In genomic region chr15:45667002-45667401, GRCh38 we compare ENCODE assay signal across 17 cellular contexts. TPM values are rescaled to one million over a fixed set of nuclear protein-coding genes. Genes with fewer than 3 reads are reported as not detected.
DNase-seq lines count a peak whose midpoint lies in the region; ATAC-seq and TF ChIP-seq lines count a peak whose summit lies in the region.
"Had no signal": no experiment of that assay in that cellular context is flagged by ENCODE, and none has a peak within 500 bp of the region (broad histone marks: within the 10 kb centered on the region; RNA-seq: fewer than 3 reads in every experiment).

No MANE protein-coding gene starts in this region.

- H3K4me1 Mint-ChIP-seq in activated CD4-positive, alpha-beta T cell treated with anti-CD3 and anti-CD28 coated beads, Interleukin-2, amount 10 ng/mL, durations not matched to agents 7 days and 5 days, result peaks cover 8% of the 10 kb centered on the region
- peaks cover 12% of the 10 kb centered on the region for H3K4me1 Mint-ChIP-seq in activated CD4-positive, alpha-beta T cell treated with anti-CD3 and anti-CD28 coated beads, Interleukin-2, amount 10 ng/mL, durations not matched to agents 24 days and 14 days
- peaks cover 6 to 22% of the 10 kb centered on the region in 2 donors for H3K4me1 Mint-ChIP-seq in effector memory CD8-positive, alpha-beta T cell (ENCODE audit: low read depth in 2 of 2)
- peaks cover 31% of the 10 kb centered on the region for H3K4me1 Mint-ChIP-seq in activated CD4-positive, alpha-beta memory T cell treated with anti-CD3 and anti-CD28 coated beads, Interleukin-2, amount 10 ng/mL, durations not matched to agents 7 days and 5 days
- H3K4me1 Mint-ChIP-seq: GM23338 had no signal

- H3K36me3 ChIP-seq in neutrophil, result peaks cover 84% of the 10 kb centered on the region

- intact Hi-C loops in activated CD4-positive, alpha-beta T cell treated with anti-CD3 and anti-CD28 coated beads, Interleukin-2, amount 10 ng/mL, durations not matched to agents 24 days and 14 days (cut with micrococcal nuclease), result no loop called here

- DNase-seq in activated CD4-positive, alpha-beta T cell treated with anti-CD3 and anti-CD28 coated beads, Interleukin-2, amount 10 ng/mL, durations not matched to agents 7 days and 5 days, result no peak
- no peak for DNase-seq in activated CD4-positive, alpha-beta T cell treated with anti-CD3 and anti-CD28 coated beads, Interleukin-2, amount 10 ng/mL, durations not matched to agents 24 days and 14 days
- no peak for DNase-seq in effector memory CD8-positive, alpha-beta T cell
- no peak for DNase-seq in activated CD4-positive, alpha-beta memory T cell treated with anti-CD3 and anti-CD28 coated beads, Interleukin-2, amount 10 ng/mL, durations not matched to agents 7 days and 5 days
- DNase-seq: AML-193; Caco-2; CD4-positive, alpha-beta T cell; HCEC 1CT; IMR-90 had no signal

- no peaks in the 10 kb centered on the region for H3K27me3 Mint-ChIP-seq in activated CD4-positive, alpha-beta T cell treated with anti-CD3 and anti-CD28 coated beads, Interleukin-2, amount 10 ng/mL, durations not matched to agents 7 days and 5 days
- no peaks in the 10 kb centered on the region for H3K27me3 Mint-ChIP-seq in activated CD4-positive, alpha-beta T cell treated with anti-CD3 and anti-CD28 coated beads, Interleukin-2, amount 10 ng/mL, durations not matched to agents 24 days and 14 days
- no peaks in the 10 kb centered on the region for H3K27me3 Mint-ChIP-seq in effector memory CD8-positive, alpha-beta T cell
- H3K27me3 Mint-ChIP-seq in activated CD4-positive, alpha-beta memory T cell treated with anti-CD3 and anti-CD28 coated beads, Interleukin-2, amount 10 ng/mL, durations not matched to agents 7 days and 5 days, result no peaks in the 10 kb centered on the region
- H3K27me3 Mint-ChIP-seq: CD4-positive, alpha-beta T cell had no signal

- H3K27ac Mint-ChIP-seq in activated CD4-positive, alpha-beta T cell treated with anti-CD3 and anti-CD28 coated beads, Interleukin-2, amount 10 ng/mL, durations not matched to agents 7 days and 5 days, result peak overlapping the region; percentile 9
- no peak overlapping the region for H3K27ac Mint-ChIP-seq in activated CD4-positive, alpha-beta T cell treated with anti-CD3 and anti-CD28 coated beads, Interleukin-2, amount 10 ng/mL, durations not matched to agents 24 days and 14 days
- H3K27ac Mint-ChIP-seq in effector memory CD8-positive, alpha-beta T cell, result peak overlapping the region; percentile 49 to 77
- H3K27ac Mint-ChIP-seq in activated CD4-positive, alpha-beta memory T cell treated with anti-CD3 and anti-CD28 coated beads, Interleukin-2, amount 10 ng/mL, durations not matched to agents 7 days and 5 days, result no peak overlapping the region
- H3K27ac Mint-ChIP-seq: CD4-positive, alpha-beta T cell; GM23338 had no signal

- no peak overlapping the region for H3K4me3 Mint-ChIP-seq in activated CD4-positive, alpha-beta T cell treated with anti-CD3 and anti-CD28 coated beads, Interleukin-2, amount 10 ng/mL, durations not matched to agents 7 days and 5 days
- no peak overlapping the region for H3K4me3 Mint-ChIP-seq in activated CD4-positive, alpha-beta T cell treated with anti-CD3 and anti-CD28 coated beads, Interleukin-2, amount 10 ng/mL, durations not matched to agents 24 days and 14 days
- no peak overlapping the region for H3K4me3 Mint-ChIP-seq in effector memory CD8-positive, alpha-beta T cell
- no peak overlapping the region for H3K4me3 Mint-ChIP-seq in activated CD4-positive, alpha-beta memory T cell treated with anti-CD3 and anti-CD28 coated beads, Interleukin-2, amount 10 ng/mL, durations not matched to agents 7 days and 5 days
- H3K4me3 Mint-ChIP-seq: CD4-positive, alpha-beta T cell; GM23338 had no signal

- no peak for TF ChIP-seq CTCF in neutrophil (IDR thresholded peaks at IDR 0.05)

- H3K27ac ChIP-seq in neutrophil, result peak overlapping the region; percentile 42
- H3K27ac ChIP-seq: 22Rv1, A549, C4-2B, HL-60 had no signal

- H3K4me1 ChIP-seq in neutrophil (ENCODE audit: control insufficient read depth in 1 of 2, insufficient read depth in 1 of 2, low read depth in 1 of 2, low read length in 1 of 2), result peaks cover 0 to 3% of the 10 kb centered on the region in 2 experiments
- H3K4me1 ChIP-seq: A549, Caco-2 had no signal

- POLR2A ChIA-PET in activated CD4-positive, alpha-beta T cell treated with anti-CD3 and anti-CD28 coated beads, Interleukin-2, amount 10 ng/mL, durations not matched to agents 7 days and 5 days (lab: Charles Lee), result no interaction called here
- POLR2A ChIA-PET in activated CD4-positive, alpha-beta memory T cell treated with anti-CD3 and anti-CD28 coated beads, Interleukin-2, amount 10 ng/mL, durations not matched to agents 7 days and 5 days (lab: Charles Lee), result interaction anchor here (1.2 kb wide), 1 partner anchor 29 kb away, joined by 3 read pairs; no protein-coding TSS in a partner anchor

- no peaks in the 10 kb centered on the region for H3K9me3 ChIP-seq in neutrophil
- H3K9me3 ChIP-seq: A549, Caco-2 had no signal

- no peak overlapping the region for H3K4me3 ChIP-seq in neutrophil (ENCODE audit: low read depth in 1 of 2, low read length in 1 of 2)
- H3K4me3 ChIP-seq: A549, GM23338 had no signal

- no peak for ATAC-seq in effector memory CD8-positive, alpha-beta T cell (replicated peaks)
- ATAC-seq in GM21447 (IDR thresholded peaks at IDR 0.05; ENCODE audit: unreplicated experiment) (no peak), HG03521 (IDR thresholded peaks at IDR 0.05; ENCODE audit: unreplicated experiment) (no peak)
- ATAC-seq: A549, GM23338 had no signal

- no peaks in the 10 kb centered on the region for H3K27me3 ChIP-seq in neutrophil

- no peaks in the 10 kb centered on the region for H3K9me3 Mint-ChIP-seq in activated CD4-positive, alpha-beta T cell treated with anti-CD3 and anti-CD28 coated beads, Interleukin-2, amount 10 ng/mL, durations not matched to agents 7 days and 5 days
- H3K9me3 Mint-ChIP-seq in activated CD4-positive, alpha-beta T cell treated with anti-CD3 and anti-CD28 coated beads, Interleukin-2, amount 10 ng/mL, durations not matched to agents 24 days and 14 days, result no peaks in the 10 kb centered on the region
- no peaks in the 10 kb centered on the region for H3K9me3 Mint-ChIP-seq in effector memory CD8-positive, alpha-beta T cell
- H3K9me3 Mint-ChIP-seq in activated CD4-positive, alpha-beta memory T cell treated with anti-CD3 and anti-CD28 coated beads, Interleukin-2, amount 10 ng/mL, durations not matched to agents 7 days and 5 days, result no peaks in the 10 kb centered on the region
- H3K9me3 Mint-ChIP-seq: CD4-positive, alpha-beta T cell had no signal

- CTCF ChIA-PET in activated CD4-positive, alpha-beta T cell treated with anti-CD3 and anti-CD28 coated beads, Interleukin-2, amount 10 ng/mL, durations not matched to agents 7 days and 5 days (lab: Charles Lee), result no interaction called here
- CTCF ChIA-PET in activated CD4-positive, alpha-beta memory T cell treated with anti-CD3 and anti-CD28 coated beads, Interleukin-2, amount 10 ng/mL, durations not matched to agents 7 days and 5 days (lab: Charles Lee), result no interaction called here

- peaks cover 50% of the 10 kb centered on the region for H3K36me3 Mint-ChIP-seq in activated CD4-positive, alpha-beta T cell treated with anti-CD3 and anti-CD28 coated beads, Interleukin-2, amount 10 ng/mL, durations not matched to agents 7 days and 5 days (ENCODE audit: low read depth)
- peaks cover 60% of the 10 kb centered on the region for H3K36me3 Mint-ChIP-seq in activated CD4-positive, alpha-beta T cell treated with anti-CD3 and anti-CD28 coated beads, Interleukin-2, amount 10 ng/mL, durations not matched to agents 24 days and 14 days (ENCODE audit: low read depth)
- H3K36me3 Mint-ChIP-seq in effector memory CD8-positive, alpha-beta T cell (ENCODE audit: insufficient read depth), result peaks cover 56% of the 10 kb centered on the region
- H3K36me3 Mint-ChIP-seq in activated CD4-positive, alpha-beta memory T cell treated with anti-CD3 and anti-CD28 coated beads, Interleukin-2, amount 10 ng/mL, durations not matched to agents 7 days and 5 days (ENCODE audit: low read depth), result peaks cover 72% of the 10 kb centered on the region

RNA-seq across cellular contexts. Expression of gene SQOR, which starts 32.2 kb away (rescaled TPM):
- 10 to 100 TPM; 98.6 to 99.1 TPM for total RNA-seq in activated CD4-positive, alpha-beta T cell treated with anti-CD3 and anti-CD28 coated beads, Interleukin-2, amount 10 ng/mL, durations not matched to agents 7 days and 5 days
- total RNA-seq in activated CD4-positive, alpha-beta T cell treated with anti-CD3 and anti-CD28 coated beads, Interleukin-2, amount 10 ng/mL, durations not matched to agents 24 days and 14 days, result 103 and 108 TPM in 2 replicates
- total RNA-seq in activated CD4-positive, alpha-beta memory T cell treated with anti-CD3 and anti-CD28 coated beads, Interleukin-2, amount 10 ng/mL, durations not matched to agents 7 days and 5 days, result 100 to 1,000 TPM; 139 to 142 TPM
- total RNA-seq: GM23338 had no signal

Comparison
In these comparisons a context has a peak if more than half of its experiments do, and no peak if none do; other contexts are left out.
1. H3K27ac Mint-ChIP-seq: peak in activated CD4-positive, alpha-beta T cell treated with anti-CD3 and anti-CD28 coated beads, Interleukin-2, amount 10 ng/mL, durations not matched to agents 7 days and 5 days (single experiment) and effector memory CD8-positive, alpha-beta T cell (2 of 2); none in activated CD4-positive, alpha-beta T cell treated with anti-CD3 and anti-CD28 coated beads, Interleukin-2, amount 10 ng/mL, durations not matched to agents 24 days and 14 days (single experiment) and activated CD4-positive, alpha-beta memory T cell treated with anti-CD3 and anti-CD28 coated beads, Interleukin-2, amount 10 ng/mL, durations not matched to agents 7 days and 5 days (single experiment).